In genomic region chr21:44585892-44586291, GRCh38 we compare ENCODE assay signal across 9 cellular contexts. TPM values are rescaled to one million over a fixed set of nuclear protein-coding genes. Genes with fewer than 3 reads are reported as not detected.
"Had no signal": no experiment of that assay in that cellular context is flagged by ENCODE, and none has a peak within 500 bp of the region (broad histone marks: within the 10 kb centered on the region; RNA-seq: fewer than 3 reads in every experiment).

No MANE protein-coding gene starts in this region.

- H3K4me3 ChIP-seq: K562 had no signal

- H3K36me3 Mint-ChIP-seq: IgD-negative memory B cell had no signal

- H3K27ac Mint-ChIP-seq: IgD-negative memory B cell had no signal

- H3K27ac ChIP-seq: HL-60 had no signal

- H3K4me1 Mint-ChIP-seq: IgD-negative memory B cell had no signal

- DNase-seq: IMR-90, KBM-7, KG1 had no signal

- ATAC-seq: HepG2, K562 had no signal

RNA-seq across cellular contexts. Expression of gene KRTAP10-5, which starts 5.5 kb away (rescaled TPM):
- total RNA-seq: HepG2, HT-29, HT1080, IMR-90, K562 had no signal
- polyA plus RNA-seq: HepG2, IgD-negative memory B cell, IMR-90, K562 had no signal

RNA-seq across cellular contexts. Expression of gene KRTAP10-6, which starts 6.4 kb away (rescaled TPM):
- total RNA-seq: HepG2, HT-29, HT1080, IMR-90, K562 had no signal
- polyA plus RNA-seq: HepG2, IgD-negative memory B cell, IMR-90, K562 had no signal

RNA-seq across cellular contexts. Expression of gene KRTAP10-4, which starts 12.4 kb away (rescaled TPM):
- total RNA-seq: HepG2, HT-29, HT1080, IMR-90, K562 had no signal
- polyA plus RNA-seq: HepG2, IgD-negative memory B cell, IMR-90, K562 had no signal

RNA-seq across cellular contexts. Expression of gene KRTAP10-7, which starts 14.5 kb away (rescaled TPM):
- total RNA-seq: HepG2, HT-29, HT1080, IMR-90, K562 had no signal
- polyA plus RNA-seq: HepG2, IgD-negative memory B cell, IMR-90, K562 had no signal

RNA-seq across cellular contexts. Expression of gene KRTAP10-8, which starts 26.0 kb away (rescaled TPM):
- total RNA-seq: HepG2, HT-29, HT1080, IMR-90, K562 had no signal
- polyA plus RNA-seq: HepG2, IgD-negative memory B cell, IMR-90, K562 had no signal
